In the genomic region with DNA sequence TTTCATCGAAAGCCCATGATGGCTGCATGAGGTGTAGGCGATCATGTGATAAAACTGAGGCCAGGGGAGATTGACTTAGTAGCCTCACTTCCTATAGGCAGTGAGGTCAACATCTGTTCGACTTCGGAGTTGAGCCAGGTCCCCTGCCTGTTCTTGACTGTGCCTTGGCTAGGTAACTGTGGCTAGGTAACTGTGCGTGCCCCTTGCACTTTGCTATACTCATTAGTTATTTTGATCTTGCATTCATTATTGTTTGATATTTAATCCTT, we compare ENCODE assay signal across 18 cellular contexts. TPM values are rescaled to one million over a fixed set of nuclear protein-coding genes. Genes with fewer than 3 reads are reported as not detected.
DNase-seq lines count a peak whose midpoint lies in the region; ATAC-seq, FAIRE-seq and TF ChIP-seq lines count a peak whose summit lies in the region.
"Had no signal": no experiment of that assay in that cellular context is flagged by ENCODE, and none has a peak within 500 bp of the region (broad histone marks: within the 10 kb centered on the region; RNA-seq: fewer than 3 reads in every experiment).

No MANE protein-coding gene starts in this region.

- TF ChIP-seq CTCF in HepG2 (CRISPR knock-in tag; IDR thresholded peaks at IDR 0.05) (no peak), right lobe of liver (IDR thresholded peaks at IDR 0.05) (no peak), RWPE1 (conservative IDR thresholded peaks at IDR 0.05; ENCODE audit: low read depth) (no peak)

- H3K9me3 Mint-ChIP-seq in activated T-helper 17 cell treated with anti-CD3 and anti-CD28 coated beads, Interleukin-2, amount 50 U/mL, for 72 hours, result no peaks in the 10 kb centered on the region
- H3K9me3 Mint-ChIP-seq: CD8-positive, alpha-beta memory T cell had no signal

- no peak overlapping the region for H2AFZ ChIP-seq in HepG2 (ENCODE audit: low read length)
- H2AFZ ChIP-seq: GM23248 had no signal

- no peaks in the 10 kb centered on the region for H3K27me3 Mint-ChIP-seq in activated T-helper 17 cell treated with anti-CD3 and anti-CD28 coated beads, Interleukin-2, amount 50 U/mL, for 72 hours

- H3K36me3 ChIP-seq in HepG2 (replicated peaks in 1 of 2; ENCODE audit: control insufficient read depth in 1 of 2, insufficient read depth in 2 of 2, low read length in 2 of 2) (no peaks in the 10 kb centered on the region), right lobe of liver (no peaks in the 10 kb centered on the region)

- TF ChIP-seq POLR2A in HepG2 (IDR thresholded peaks at IDR 0.05; ENCODE audit: insufficient read depth in 1 of 2, low read depth in 2 of 2, low read length in 2 of 2), result no peak
- no peak for TF ChIP-seq POLR2A in right lobe of liver (IDR thresholded peaks at IDR 0.05)

- POLR2A ChIA-PET in HepG2 (lab: Yijun Ruan, JAX) (no interaction called here), RWPE1 (lab: Yijun Ruan, JAX; ENCODE audit: low non-redundant PET) (no interaction called here)

- FAIRE-seq in HepG2 (lab: Jason Lieb, UNC), result no peak
- FAIRE-seq: A204.1, GM12878, GM18507, H54 had no signal

- WGBS in HepG2 (ENCODE audit: low lambda C conversion rate), result 100% methylated on average over 1 of the region's 5 CpGs
- WGBS in right lobe of liver (ENCODE audit: insufficient coverage, low coverage, low lambda C conversion rate, missing lambda C conversion rate), result 71% methylated on average over 4 of the region's 5 CpGs

- H3K27ac Mint-ChIP-seq in activated T-helper 17 cell treated with anti-CD3 and anti-CD28 coated beads, Interleukin-2, amount 50 U/mL, for 72 hours, result no peak overlapping the region
- H3K27ac Mint-ChIP-seq: CD14-positive monocyte; CD8-positive, alpha-beta memory T cell had no signal

- no peak for TF ChIP-seq RAD21 in HepG2 (CRISPR knock-in tag; IDR thresholded peaks at IDR 0.05)

- in situ Hi-C loops in HepG2 (cut with HindIII; ENCODE audit: extremely low pct_ligation_motif_present, low pct_unique_long_range_greater_than_20kb), result no loop called here

- intact Hi-C loops in HepG2 (cut with micrococcal nuclease; ENCODE audit: unreplicated experiment) (no loop called here), right lobe of liver (cut with DNase I) (no loop called here)

- H3K4me3 ChIP-seq in HepG2 (replicated peaks in 1 of 3; ENCODE audit: insufficient read depth in 1 of 3, low read depth in 2 of 3, low read length in 3 of 3) (no peak overlapping the region), right lobe of liver (no peak overlapping the region)
- H3K4me3 ChIP-seq: GM12878, GM23248 had no signal

- BruUV-seq in HepG2 (replicated peaks; lab: Mats Ljungman, UMichigan), result no TSS peak

- H3K79me2 ChIP-seq in HepG2 (ENCODE audit: insufficient read depth, low read length), result peaks cover 11% of the 10 kb centered on the region

- no peaks in the 10 kb centered on the region for H3K4me1 Mint-ChIP-seq in activated T-helper 17 cell treated with anti-CD3 and anti-CD28 coated beads, Interleukin-2, amount 50 U/mL, for 72 hours

- DNase-seq in HepG2 (ENCODE audit: low spot score) (no peak), right lobe of liver (no peak), RWPE1 (ENCODE audit: low spot score) (no peak), dermis microvascular lymphatic vessel endothelial cell (ENCODE audit: low read depth in 2 of 2) (peak; percentile 55 to 75), NCI-H1105 treated with DMSO at 0.1 percent for 48 hours (lab: John Stamatoyannopoulos, UW) (no peak), retina (no peak)
- DNase-seq: CD8-positive, alpha-beta memory T cell; DMS79 had no signal

- ATAC-seq in HepG2 (no peak), right lobe of liver (no peak)
- no peak for ATAC-seq in activated T-helper 17 cell treated with anti-CD3 and anti-CD28 coated beads, Interleukin-2, amount 50 U/mL, for 72 hours (replicated peaks)
- ATAC-seq: GM12878 had no signal

- peaks cover 48% of the 10 kb centered on the region for H3K4me1 ChIP-seq in HepG2 (ENCODE audit: insufficient read depth, low read length)
- H3K4me1 ChIP-seq in right lobe of liver, result no peaks in the 10 kb centered on the region

- H3K27me3 ChIP-seq in HepG2 (ENCODE audit: control insufficient read depth in 1 of 2, insufficient read depth in 2 of 2, low read length in 2 of 2) (no peaks in the 10 kb centered on the region), right lobe of liver (no peaks in the 10 kb centered on the region)

- H3K4me3 Mint-ChIP-seq in activated T-helper 17 cell treated with anti-CD3 and anti-CD28 coated beads, Interleukin-2, amount 50 U/mL, for 72 hours, result no peak overlapping the region
- H3K4me3 Mint-ChIP-seq: CD14-positive monocyte; CD8-positive, alpha-beta memory T cell had no signal

- H4K20me1 ChIP-seq in HepG2 (ENCODE audit: insufficient read depth, low read length), result no peaks in the 10 kb centered on the region

- no peak for TF ChIP-seq EP300 in HepG2 (IDR thresholded peaks at IDR 0.05; ENCODE audit: low read depth in 2 of 2, low read length in 2 of 2)
- no peak for TF ChIP-seq EP300 in HepG2 (CRISPR knock-in tag; IDR thresholded peaks at IDR 0.05; ENCODE audit: borderline replicate concordance)

- peaks cover 4% of the 10 kb centered on the region for H3K36me3 Mint-ChIP-seq in activated T-helper 17 cell treated with anti-CD3 and anti-CD28 coated beads, Interleukin-2, amount 50 U/mL, for 72 hours (ENCODE audit: low read depth)

- H3K27ac ChIP-seq in HepG2 (ENCODE audit: extremely low read length, insufficient read depth, low read length), result peak overlapping the region; percentile 26
- H3K27ac ChIP-seq in right lobe of liver, result no peak overlapping the region
- H3K27ac ChIP-seq in RWPE1, result peak overlapping the region; percentile 70
- H3K27ac ChIP-seq: GM23248 had no signal

- CTCF ChIA-PET in HepG2 (lab: Yijun Ruan, JAX; ENCODE audit: low intra/inter-chr PET ratio, low total read pairs) (no interaction called here), RWPE1 (lab: Yijun Ruan, JAX) (no interaction called here)

- H3K9ac ChIP-seq in HepG2 (ENCODE audit: insufficient read depth, low read depth, low read length), result no peak overlapping the region
- H3K9ac ChIP-seq: GM23248 had no signal

- H3K4me2 ChIP-seq in HepG2 (ENCODE audit: low read depth, low read length), result 0 out of 2 replicates have a peak overlapping the region, but pooled peaks have one; percentile 3

- H3K9me3 ChIP-seq in HepG2 (ENCODE audit: low read length), result no peaks in the 10 kb centered on the region
- H3K9me3 ChIP-seq in right lobe of liver, result no peaks in the 10 kb centered on the region

TF ChIP-seq in HepG2, 621 proteins besides CTCF, POLR2A, EP300 and RAD21 (continues in another document):
- no peak for TF ChIP-seq TBP (CRISPR knock-in tag; IDR thresholded peaks at IDR 0.05)
- TF ChIP-seq, protein P1, sequence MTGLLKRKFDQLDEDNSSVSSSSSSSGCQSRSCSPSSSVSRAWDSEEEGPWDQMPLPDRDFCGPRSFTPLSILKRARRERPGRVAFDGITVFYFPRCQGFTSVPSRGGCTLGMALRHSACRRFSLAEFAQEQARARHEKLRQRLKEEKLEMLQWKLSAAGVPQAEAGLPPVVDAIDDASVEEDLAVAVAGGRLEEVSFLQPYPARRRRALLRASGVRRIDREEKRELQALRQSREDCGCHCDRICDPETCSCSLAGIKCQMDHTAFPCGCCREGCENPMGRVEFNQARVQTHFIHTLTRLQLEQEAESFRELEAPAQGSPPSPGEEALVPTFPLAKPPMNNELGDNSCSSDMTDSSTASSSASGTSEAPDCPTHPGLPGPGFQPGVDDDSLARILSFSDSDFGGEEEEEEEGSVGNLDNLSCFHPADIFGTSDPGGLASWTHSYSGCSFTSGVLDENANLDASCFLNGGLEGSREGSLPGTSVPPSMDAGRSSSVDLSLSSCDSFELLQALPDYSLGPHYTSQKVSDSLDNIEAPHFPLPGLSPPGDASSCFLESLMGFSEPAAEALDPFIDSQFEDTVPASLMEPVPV (CRISPR knock-in tag; IDR thresholded peaks at IDR 0.05), result no peak
- no peak for TF ChIP-seq ZNF549 (CRISPR knock-in tag; IDR thresholded peaks at IDR 0.05)
- TF ChIP-seq ZNF143 (CRISPR knock-in tag; IDR thresholded peaks at IDR 0.05), result no peak
- TF ChIP-seq ZNF577 (CRISPR knock-in tag; IDR thresholded peaks at IDR 0.05; ENCODE audit: borderline replicate concordance, low read depth), result no peak
- TF ChIP-seq, protein P2, sequence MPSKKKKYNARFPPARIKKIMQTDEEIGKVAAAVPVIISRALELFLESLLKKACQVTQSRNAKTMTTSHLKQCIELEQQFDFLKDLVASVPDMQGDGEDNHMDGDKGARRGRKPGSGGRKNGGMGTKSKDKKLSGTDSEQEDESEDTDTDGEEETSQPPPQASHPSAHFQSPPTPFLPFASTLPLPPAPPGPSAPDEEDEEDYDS (CRISPR knock-in tag; IDR thresholded peaks at IDR 0.05), result no peak

RNA-seq across cellular contexts. Expression of gene CLDN34, which starts 55.0 kb away (rescaled TPM):
- 0.21 TPM in 1 of 2 replicates, not detected in the other for total RNA-seq in HepG2 (2016; rRNA removed; fragmentation: Illumina TruSeq; extraction: Trizol)
- total RNA-seq in HepG2 (2016; cell fraction: cytosol; rRNA removed; fragmentation: Illumina TruSeq; extraction: Trizol; ENCODE audit: low read depth), result not detected in 2 replicates
- total RNA-seq in HepG2 (2016; cell fraction: insoluble cytoplasmic fraction; rRNA removed; fragmentation: Illumina TruSeq; extraction: Trizol), result not detected in 2 replicates
- not detected in 2 replicates for total RNA-seq in HepG2 (2016; cell fraction: membrane; rRNA removed; fragmentation: Illumina TruSeq; extraction: Trizol)
- total RNA-seq in HepG2 (2016; cell fraction: nucleus; rRNA removed; fragmentation: Illumina TruSeq; extraction: Trizol), result not detected in 2 replicates
- polyA plus RNA-seq in HepG2 (2011; rRNA removed), result not detected in 2 replicates
- polyA plus RNA-seq in HepG2 (2011; cell fraction: cytosol; rRNA removed), result not detected in 2 replicates
- polyA plus RNA-seq in HepG2 (2011; cell fraction: nucleus; rRNA removed), result 0.18 and 0.19 TPM in 2 replicates
- polyA plus RNA-seq in HepG2 (2012), result not detected in 2 replicates
- not detected in 2 replicates for polyA plus RNA-seq in HepG2 (2016; cell fraction: cytosol; fragmentation: Illumina TruSeq; extraction: Trizol; ENCODE audit: low read depth)
- not detected in 2 replicates for polyA plus RNA-seq in HepG2 (2016; cell fraction: insoluble cytoplasmic fraction; fragmentation: Illumina TruSeq; extraction: Trizol; ENCODE audit: low read depth)
- not detected in 2 replicates for polyA plus RNA-seq in HepG2 (2016; cell fraction: membrane; fragmentation: Illumina TruSeq; extraction: Trizol; ENCODE audit: low read depth)
- polyA plus RNA-seq in HepG2 (2016; cell fraction: nucleus; fragmentation: Illumina TruSeq; extraction: Trizol; ENCODE audit: insufficient read depth, low read depth), result not detected in 2 replicates
- not detected in 2 replicates for polyA minus RNA-seq in HepG2 (2011; rRNA and poly(A)+ RNA removed; ENCODE audit: low replicate concordance)
- not detected in 2 replicates for polyA minus RNA-seq in HepG2 (2011; cell fraction: cytosol; rRNA and poly(A)+ RNA removed)
- 0.62 and 1.0 TPM in 2 replicates for polyA minus RNA-seq in HepG2 (2011; cell fraction: nucleus; rRNA and poly(A)+ RNA removed)
- total RNA-seq in right lobe of liver, result under 1 TPM in 2 of 6 experiments, not detected in 4; 0.22 to 0.39 TPM
- total RNA-seq in dermis microvascular lymphatic vessel endothelial cell, result 0.13 TPM in 1 of 2 replicates, not detected in the other
- not detected for total RNA-seq in activated T-helper 17 cell treated with anti-CD3 and anti-CD28 coated beads, Interleukin-2, amount 50 U/mL, for 72 hours
- total RNA-seq: CD8-positive, alpha-beta memory T cell; G401; GM12878; GM23248; IMR-90 had no signal
- polyA plus RNA-seq: BJ; CD14-positive monocyte; CD8-positive, alpha-beta memory T cell; GM12878; GM23248 had no signal

Comparison
In these comparisons a context has a peak if more than half of its experiments do, and no peak if none do; other contexts are left out.
1. H3K27ac ChIP-seq: peak in HepG2 (single experiment) and RWPE1 (single experiment); none in right lobe of liver (0 of 3).
2. DNase-seq: peak in dermis microvascular lymphatic vessel endothelial cell (2 of 2); none in HepG2 (single experiment), right lobe of liver (0 of 3), RWPE1 (single experiment), NCI-H1105 treated with DMSO at 0.1 percent for 48 hours (single experiment) and retina (single experiment).